Comparison of ENCODE assay signal across 9 cellular contexts in genomic region chr4:73661646-73662119, GRCh38. TPM values are rescaled to one million over a fixed set of nuclear protein-coding genes. Genes with fewer than 3 reads are reported as not detected.
DNase-seq lines count a peak whose midpoint lies in the region; ATAC-seq and TF ChIP-seq lines count a peak whose summit lies in the region.
"Had no signal": no experiment of that assay in that cellular context is flagged by ENCODE, and none has a peak within 500 bp of the region (broad histone marks: within the 10 kb centered on the region; RNA-seq: fewer than 3 reads in every experiment).

No MANE protein-coding gene starts in this region.

- intact Hi-C loops in Right ventricle myocardium inferior (cut with DNase I), result loop anchor here (2.0 to 5.0 kb wide), 2 partner anchors 261 to 473 kb away; no protein-coding TSS in a partner anchor

- ATAC-seq in GM21526 (IDR thresholded peaks at IDR 0.05; ENCODE audit: low FRiP score, unreplicated experiment), result no peak
- ATAC-seq in GM18511 (IDR thresholded peaks at IDR 0.05; ENCODE audit: unreplicated experiment), result no peak
- no peak for ATAC-seq in Right ventricle myocardium inferior

- H3K27me3 ChIP-seq in adipocyte (replicated peaks; ENCODE audit: control insufficient read depth, insufficient read depth, low read length), result no peaks in the 10 kb centered on the region

- peak; percentile 27; the same call in 1 of the 2 replicates for TF ChIP-seq EP300 in Ishikawa (IDR thresholded peaks at IDR 0.05; ENCODE audit: borderline replicate concordance)

- H3K4me3 ChIP-seq in adipocyte (ENCODE audit: low read length), result no peak overlapping the region

- no peak for TF ChIP-seq RAD21 in Ishikawa (IDR thresholded peaks at IDR 0.05; ENCODE audit: low read depth)

- no peak overlapping the region for H3K9ac ChIP-seq in adipocyte (ENCODE audit: low read length)

- peak; percentile 96 for DNase-seq in CMK (ENCODE audit: low read depth)
- peak; percentile 80 for DNase-seq in adipocyte (ENCODE audit: low read depth)
- DNase-seq in iris pigment epithelial cell (ENCODE audit: low read depth), result peak; percentile 100
- DNase-seq in NCI-H2196 (lab: John Stamatoyannopoulos, UW; ENCODE audit: unreplicated experiment), result no peak
- no peak for DNase-seq in Right ventricle myocardium inferior (ENCODE audit: missing footprints)
- DNase-seq: NCI-H1092 had no signal

- no peaks in the 10 kb centered on the region for H3K36me3 ChIP-seq in adipocyte (ENCODE audit: control insufficient read depth, insufficient read depth, low read length, severe bottlenecking)

- no peaks in the 10 kb centered on the region for H3K9me3 ChIP-seq in adipocyte (ENCODE audit: control insufficient read depth, low read length)

- peaks cover 35% of the 10 kb centered on the region for H3K4me1 ChIP-seq in adipocyte (ENCODE audit: control insufficient read depth, insufficient read depth, low read length)

TF ChIP-seq in Ishikawa, 13 proteins besides CTCF, POLR2A, EP300 and RAD21:
- TF ChIP-seq MAX (IDR thresholded peaks at IDR 0.05) (no peak), TAF1 (IDR thresholded peaks at IDR 0.05; ENCODE audit: low read depth) (no peak), TCF12 (IDR thresholded peaks at IDR 0.05; ENCODE audit: low read depth) (no peak), FOXM1 (IDR thresholded peaks at IDR 0.05; ENCODE audit: borderline replicate concordance, low read depth) (no peak), REST (IDR thresholded peaks at IDR 0.05; ENCODE audit: low read depth) (no peak), TEAD4 (IDR thresholded peaks at IDR 0.05) (no peak), EGR1 (IDR thresholded peaks at IDR 0.05) (no peak)

RNA-seq across cellular contexts. Expression of gene RASSF6, which starts 41.4 kb away (rescaled TPM):
- not detected for total RNA-seq in Right ventricle myocardium inferior

Comparison
In these comparisons a context has a peak if more than half of its experiments do, and no peak if none do; other contexts are left out.
1. DNase-seq: peak in CMK (single experiment), adipocyte (single experiment) and iris pigment epithelial cell (single experiment); none in NCI-H2196 (single experiment) and Right ventricle myocardium inferior (single experiment).